Comparison of ENCODE assay signal across 10 cellular contexts in the genomic region with DNA sequence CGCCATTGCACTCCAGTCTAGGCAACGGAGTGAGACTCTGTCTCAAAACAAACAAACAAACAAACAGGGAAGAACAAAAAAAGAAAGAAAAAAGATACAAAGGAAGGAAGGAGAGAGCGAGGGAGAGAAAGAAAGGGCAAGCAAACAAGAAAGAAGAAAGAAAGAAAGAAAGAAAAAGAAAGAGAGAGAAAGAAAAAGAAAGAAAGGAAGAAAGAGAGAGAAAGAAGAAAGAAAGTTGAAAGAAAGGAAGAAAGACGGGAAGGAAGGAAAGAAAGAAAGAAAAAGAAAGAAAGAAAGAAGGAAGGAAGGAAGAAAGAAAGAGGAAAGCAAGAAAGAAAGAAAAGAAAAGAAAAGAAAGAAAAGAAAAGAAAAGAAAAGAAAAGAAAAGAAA. TPM values are rescaled to one million over a fixed set of nuclear protein-coding genes. Genes with fewer than 3 reads are reported as not detected.
DNase-seq lines count a peak whose midpoint lies in the region; ATAC-seq and TF ChIP-seq lines count a peak whose summit lies in the region.
"Had no signal": no experiment of that assay in that cellular context is flagged by ENCODE, and none has a peak within 500 bp of the region (broad histone marks: within the 10 kb centered on the region; RNA-seq: fewer than 3 reads in every experiment).

No MANE protein-coding gene starts in this region.

- no peaks in the 10 kb centered on the region for H3K79me2 ChIP-seq in OCI-LY3 (ENCODE audit: low read length)

- H3K27me3 ChIP-seq in OCI-LY3 (ENCODE audit: low read depth, low read length) (no peaks in the 10 kb centered on the region), endodermal cell (ENCODE audit: control insufficient read depth, insufficient read depth, low read length, poor library complexity, severe bottlenecking) (no peaks in the 10 kb centered on the region), gastrocnemius medialis (no peaks in the 10 kb centered on the region), HAP-1 (ENCODE audit: low read depth) (0 out of 2 replicates have a peak, but pooled peaks cover 3% of the 10 kb centered on the region)

- H3K9me3 ChIP-seq in OCI-LY3 (ENCODE audit: insufficient read depth, low read length) = no peaks in the 10 kb centered on the region
- H3K9me3 ChIP-seq in endodermal cell (ENCODE audit: control insufficient read depth, low read length) = peaks cover 9% of the 10 kb centered on the region
- H3K9me3 ChIP-seq in gastrocnemius medialis = no peaks in the 10 kb centered on the region
- no peaks in the 10 kb centered on the region for H3K9me3 ChIP-seq in HAP-1

- H2AFZ ChIP-seq in OCI-LY3 (ENCODE audit: low read depth, low read length) = peak overlapping the region; percentile 25; the same call in 1 of the 2 replicates

- H4K20me1 ChIP-seq in OCI-LY3 (ENCODE audit: insufficient read depth, low read length) = no peaks in the 10 kb centered on the region

- TF ChIP-seq CTCF in OCI-LY3 (IDR thresholded peaks at IDR 0.05; ENCODE audit: low read depth, low read length) (no peak), endodermal cell (conservative IDR thresholded peaks at IDR 0.05) (no peak), gastrocnemius medialis (IDR thresholded peaks at IDR 0.05 in 4 of 5, conservative IDR thresholded peaks at IDR 0.05 in 1 of 5) (no peak)

- H3K4me2 ChIP-seq in OCI-LY3 (ENCODE audit: low read length) = peak overlapping the region; percentile 81

- intact Hi-C loops in gastrocnemius medialis (cut with DNase I; ENCODE audit: low total_unique reads) = loop anchor here (1.0 to 2.0 kb wide), 2 partner anchors 48 to 85 kb away; a partner anchor contains a TSS

- H3K36me3 ChIP-seq in OCI-LY3 (replicated peaks; ENCODE audit: low read depth, low read length) = no peaks in the 10 kb centered on the region
- H3K36me3 ChIP-seq in endodermal cell (ENCODE audit: control insufficient read depth, insufficient read depth, low read length) = no peaks in the 10 kb centered on the region
- no peaks in the 10 kb centered on the region for H3K36me3 ChIP-seq in gastrocnemius medialis
- no peaks in the 10 kb centered on the region for H3K36me3 ChIP-seq in HAP-1 (replicated peaks)

- peak overlapping the region; percentile 89 for H3K4me3 ChIP-seq in OCI-LY3 (ENCODE audit: low read length)
- no peak overlapping the region for H3K4me3 ChIP-seq in endodermal cell (ENCODE audit: low read length)
- H3K4me3 ChIP-seq in gastrocnemius medialis = peak overlapping the region; percentile 58 to 79 (median 74)
- no peak overlapping the region; the same call in 1 of the 2 replicates for H3K4me3 ChIP-seq in HAP-1

- H3K9ac ChIP-seq in OCI-LY3 (ENCODE audit: low read length) (peak overlapping the region; percentile 31), endodermal cell (ENCODE audit: extremely low read depth, low read length, poor library complexity, severe bottlenecking) (no peak overlapping the region)

- peaks cover 51% of the 10 kb centered on the region for H3K27me3 Mint-ChIP-seq in T-helper 1 cell treated with Interleukin-12 subunit alpha and Interleukin-12 subunit beta and Interleukin-4 antibody, amounts not matched to agents 30 μg/mL and 1 μg/mL, for 36 hours (ENCODE audit: low read depth)
- peaks cover 2% of the 10 kb centered on the region for H3K27me3 Mint-ChIP-seq in endodermal cell (ENCODE audit: insufficient read depth)

- H3K27ac ChIP-seq in OCI-LY3 (ENCODE audit: low read length) (no peak overlapping the region), endodermal cell (ENCODE audit: low read depth, low read length) (no peak overlapping the region), gastrocnemius medialis (peak overlapping the region in 3 of 4 donors; percentile 73 to 80 (median 74))

- peak overlapping the region; percentile 78 for H3K4me3 Mint-ChIP-seq in T-helper 1 cell treated with Interleukin-12 subunit alpha and Interleukin-12 subunit beta and Interleukin-4 antibody, amounts not matched to agents 30 μg/mL and 1 μg/mL, for 36 hours
- peak overlapping the region; percentile 69 for H3K4me3 Mint-ChIP-seq in endodermal cell

- 74 to 86% methylated on average over 2 to 3 of the region's 4 CpGs for WGBS in endodermal cell (ENCODE audit: insufficient coverage in 1 of 2, insufficient read length in 1 of 2), 2 experiments

- H3K4me1 Mint-ChIP-seq in T-helper 1 cell treated with Interleukin-12 subunit alpha and Interleukin-12 subunit beta and Interleukin-4 antibody, amounts not matched to agents 30 μg/mL and 1 μg/mL, for 36 hours (ENCODE audit: low read depth) = peaks cover 8% of the 10 kb centered on the region
- H3K4me1 Mint-ChIP-seq in endodermal cell = peaks cover 1% of the 10 kb centered on the region

- H3K9me3 Mint-ChIP-seq in T-helper 1 cell treated with Interleukin-12 subunit alpha and Interleukin-12 subunit beta and Interleukin-4 antibody, amounts not matched to agents 30 μg/mL and 1 μg/mL, for 36 hours = peaks cover 7% of the 10 kb centered on the region
- H3K9me3 Mint-ChIP-seq in endodermal cell = peaks cover 23% of the 10 kb centered on the region

- H3K36me3 Mint-ChIP-seq in T-helper 1 cell treated with Interleukin-12 subunit alpha and Interleukin-12 subunit beta and Interleukin-4 antibody, amounts not matched to agents 30 μg/mL and 1 μg/mL, for 36 hours (ENCODE audit: low read depth) = peaks cover 3% of the 10 kb centered on the region
- H3K36me3 Mint-ChIP-seq in endodermal cell (ENCODE audit: low read depth) = no peaks in the 10 kb centered on the region

- TF ChIP-seq POLR2A in gastrocnemius medialis (IDR thresholded peaks at IDR 0.05) = no peak

- ATAC-seq in gastrocnemius medialis = no peak
- ATAC-seq in GM19035 (IDR thresholded peaks at IDR 0.05; ENCODE audit: unreplicated experiment) = no peak

- in situ Hi-C loops in gastrocnemius medialis (cut with MboI; ENCODE audit: low sequenced_read_pairs in 4 of 4) = no loop called here
- in situ Hi-C loops in HAP-1 (cut with MboI; ENCODE audit: low sequenced_read_pairs) = no loop called here

- H3K4me1 ChIP-seq in OCI-LY3 (ENCODE audit: low read length) (peaks cover 3% of the 10 kb centered on the region; the same call in 1 of the 2 replicates), endodermal cell (ENCODE audit: control insufficient read depth, insufficient read depth, low read length) (no peaks in the 10 kb centered on the region), gastrocnemius medialis (peaks cover 0 to 3% of the 10 kb centered on the region in 2 donors), HAP-1 (no peaks in the 10 kb centered on the region; the same call in 1 of the 2 replicates)

- H3K27ac Mint-ChIP-seq in T-helper 1 cell treated with Interleukin-12 subunit alpha and Interleukin-12 subunit beta and Interleukin-4 antibody, amounts not matched to agents 30 μg/mL and 1 μg/mL, for 36 hours = no peak overlapping the region
- no peak overlapping the region for H3K27ac Mint-ChIP-seq in endodermal cell

- DNase-seq in T-helper 1 cell = no peak
- DNase-seq in endodermal cell = no peak
- DNase-seq in gastrocnemius medialis = no peak
- DNase-seq in SHP77 treated with DMSO at 0.1 percent for 48 hours (lab: John Stamatoyannopoulos, UW) = no peak
- DNase-seq in HAP-1 (ENCODE audit: low spot score in 2 of 2) = no peak

RNA-seq across cellular contexts. Expression of a gene that starts 13.1 kb away (rescaled TPM):
- total RNA-seq in endodermal cell (under 1 TPM in 1 of 2 donors, not detected in 1; 0.29 TPM), gastrocnemius medialis (1 to 10 TPM in 2 of 4 donors, not detected in 2; 5.1 to 8.7 TPM)
- not detected for polyA plus RNA-seq in endodermal cell (2013, experiment 1 of 2)
- not detected for polyA plus RNA-seq in endodermal cell (2013, experiment 2 of 2)
- total RNA-seq: IMR-90; T-helper 2 cell treated with Interferon-gamma antibody and Interleukin-4, amounts not matched to agents 100 ng/mL and 5 ng/mL, for 36 hours had no signal
- polyA plus RNA-seq: IMR-90 had no signal

RNA-seq across cellular contexts. Expression of a gene that starts 50.0 kb away (rescaled TPM):
- 10 to 100 TPM; 16.0 to 20.5 TPM for total RNA-seq in endodermal cell
- polyA plus RNA-seq in endodermal cell (2013, experiment 1 of 2) = 16.8 TPM
- 15.3 TPM for polyA plus RNA-seq in endodermal cell (2013, experiment 2 of 2)
- total RNA-seq in gastrocnemius medialis = 10 to 100 TPM in 3 of 4 donors, 1 to 10 TPM in 1; 9.7 to 42.8 (median 12.2) TPM

RNA-seq across cellular contexts. Expression of a gene that starts 50.3 kb away (rescaled TPM):
- total RNA-seq in endodermal cell = 10 to 100 TPM; 15.5 to 17.4 TPM
- polyA plus RNA-seq in endodermal cell (2013, experiment 1 of 2) = 20.0 TPM
- 19.1 TPM for polyA plus RNA-seq in endodermal cell (2013, experiment 2 of 2)
- total RNA-seq in gastrocnemius medialis = 10 to 100 TPM in 2 of 4 donors, 1 to 10 TPM in 2; 6.3 to 13.7 (median 10.2) TPM

Comparison
In these comparisons a context has a peak if more than half of its experiments do, and no peak if none do; other contexts are left out.
1. H3K27ac ChIP-seq: peak in gastrocnemius medialis (3 of 4); none in OCI-LY3 (single experiment) and endodermal cell (single experiment).
2. H3K4me3 ChIP-seq: peak in OCI-LY3 (single experiment) and gastrocnemius medialis (4 of 4); none in endodermal cell (single experiment) and HAP-1 (single experiment).